13 cellular contexts compared by ENCODE assay signal in genomic region chr5:32506809-32507208, GRCh38.
DNase-seq lines count a peak whose midpoint lies in the region; ATAC-seq and TF ChIP-seq lines count a peak whose summit lies in the region.
"Had no signal": no experiment of that assay in that cellular context is flagged by ENCODE, and none has a peak within 500 bp of the region (broad histone marks: within the 10 kb centered on the region; RNA-seq: fewer than 3 reads in every experiment).

No MANE protein-coding gene starts in this region.

- DNase-seq in AG08395 (ENCODE audit: low spot score) (peak; percentile 76), M059J (ENCODE audit: low read depth) (peak; percentile 84), endodermal cell (no peak), neural progenitor cell (ENCODE audit: low spot score) (no peak), NCI-H82 (lab: John Stamatoyannopoulos, UW) (no peak)
- no peak for DNase-seq in activated T-cell treated with anti-CD3 and anti-CD28 coated beads, Interleukin-2, amount 50 U/mL, for 24 hours
- DNase-seq: activated CD4-positive, alpha-beta T cell treated with anti-CD3 and anti-CD28 coated beads, Interleukin-2, amount 10 ng/mL, durations not matched to agents 24 days and 14 days; activated naive CD4-positive, alpha-beta T cell; GOT3; NCI-H1048 had no signal

- H3K9me3 Mint-ChIP-seq in endodermal cell (no peaks in the 10 kb centered on the region), neural progenitor cell (peaks cover 28% of the 10 kb centered on the region)
- no peaks in the 10 kb centered on the region for H3K9me3 Mint-ChIP-seq in activated T-cell treated with anti-CD3 and anti-CD28 coated beads, Interleukin-2, amount 50 U/mL, for 24 hours
- H3K9me3 Mint-ChIP-seq: activated CD4-positive, alpha-beta T cell treated with anti-CD3 and anti-CD28 coated beads, Interleukin-2, amount 10 ng/mL, durations not matched to agents 24 days and 14 days; dendritic cell treated with granulocyte-macrophage colony-stimulating factor and Interleukin-4, amounts not matched to agents 40 ng/mL and 50 ng/mL, for 4 days had no signal

- H3K4me3 ChIP-seq in endodermal cell (ENCODE audit: low read length) (no peak overlapping the region), neural progenitor cell (no peak overlapping the region)

- no peak overlapping the region for H3K4me2 ChIP-seq in neural progenitor cell

- ATAC-seq in HG03442 (IDR thresholded peaks at IDR 0.05; ENCODE audit: unreplicated experiment) (no peak), GM21447 (IDR thresholded peaks at IDR 0.05; ENCODE audit: unreplicated experiment) (no peak)

- H2AFZ ChIP-seq in neural progenitor cell (replicated peaks): no peak overlapping the region

- H3K4me1 Mint-ChIP-seq in endodermal cell (peaks cover 13% of the 10 kb centered on the region), neural progenitor cell (peaks cover 42% of the 10 kb centered on the region)
- peaks cover 17% of the 10 kb centered on the region for H3K4me1 Mint-ChIP-seq in activated T-cell treated with anti-CD3 and anti-CD28 coated beads, Interleukin-2, amount 50 U/mL, for 24 hours (ENCODE audit: low read depth)

- no peaks in the 10 kb centered on the region for H3K79me2 ChIP-seq in neural progenitor cell (ENCODE audit: low read depth)

- H3K36me3 Mint-ChIP-seq in endodermal cell (ENCODE audit: low read depth): no peaks in the 10 kb centered on the region
- peaks cover 5% of the 10 kb centered on the region for H3K36me3 Mint-ChIP-seq in neural progenitor cell
- H3K36me3 Mint-ChIP-seq in activated T-cell treated with anti-CD3 and anti-CD28 coated beads, Interleukin-2, amount 50 U/mL, for 24 hours (ENCODE audit: low read depth): no peaks in the 10 kb centered on the region

- H3K9ac ChIP-seq in endodermal cell (ENCODE audit: extremely low read depth, low read length, poor library complexity, severe bottlenecking): no peak overlapping the region
- H3K9ac ChIP-seq in neural progenitor cell: no peak overlapping the region

- H3K27me3 ChIP-seq in endodermal cell (ENCODE audit: control insufficient read depth, insufficient read depth, low read length, poor library complexity, severe bottlenecking) (peaks cover 45% of the 10 kb centered on the region), neural progenitor cell (no peaks in the 10 kb centered on the region)

- no peaks in the 10 kb centered on the region for H4K20me1 ChIP-seq in neural progenitor cell (ENCODE audit: low read depth)

- peak overlapping the region; percentile 85 for H3K27ac ChIP-seq in endodermal cell (ENCODE audit: low read depth, low read length)
- H3K27ac ChIP-seq in neural progenitor cell: no peak overlapping the region

- 71% methylated on average over 1 of the region's 1 CpG; no CpG with 5 or more reads in 1 of the 2 experiments for WGBS in endodermal cell (ENCODE audit: insufficient coverage in 1 of 2, insufficient read length in 1 of 2), 2 experiments

- H3F3A ChIP-seq in neural progenitor cell (ENCODE audit: low read depth): peaks cover 29% of the 10 kb centered on the region

- H3K9me3 ChIP-seq in endodermal cell (ENCODE audit: control insufficient read depth, low read length): no peaks in the 10 kb centered on the region
- no peaks in the 10 kb centered on the region for H3K9me3 ChIP-seq in neural progenitor cell (ENCODE audit: low read depth)

- no peak overlapping the region for H3K27ac Mint-ChIP-seq in endodermal cell
- peak overlapping the region; percentile 87 for H3K27ac Mint-ChIP-seq in neural progenitor cell
- no peak overlapping the region for H3K27ac Mint-ChIP-seq in activated T-cell treated with anti-CD3 and anti-CD28 coated beads, Interleukin-2, amount 50 U/mL, for 24 hours
- H3K27ac Mint-ChIP-seq: activated CD4-positive, alpha-beta T cell treated with anti-CD3 and anti-CD28 coated beads, Interleukin-2, amount 10 ng/mL, durations not matched to agents 24 days and 14 days; dendritic cell treated with granulocyte-macrophage colony-stimulating factor and Interleukin-4, amounts not matched to agents 40 ng/mL and 50 ng/mL, for 4 days had no signal

- H3K36me3 ChIP-seq in endodermal cell (ENCODE audit: control insufficient read depth, insufficient read depth, low read length): no peaks in the 10 kb centered on the region
- no peaks in the 10 kb centered on the region for H3K36me3 ChIP-seq in neural progenitor cell

- TF ChIP-seq CTCF in endodermal cell (conservative IDR thresholded peaks at IDR 0.05): no peak
- no peak for TF ChIP-seq CTCF in neural progenitor cell (IDR thresholded peaks at IDR 0.05)

- H3K4me1 ChIP-seq in endodermal cell (ENCODE audit: control insufficient read depth, insufficient read depth, low read length) (peaks cover 4% of the 10 kb centered on the region), neural progenitor cell (peaks cover 32% of the 10 kb centered on the region)

- peaks cover 78% of the 10 kb centered on the region for H3K27me3 Mint-ChIP-seq in endodermal cell (ENCODE audit: insufficient read depth)
- peaks cover 13% of the 10 kb centered on the region for H3K27me3 Mint-ChIP-seq in neural progenitor cell (ENCODE audit: insufficient read depth, low read depth)
- H3K27me3 Mint-ChIP-seq in activated T-cell treated with anti-CD3 and anti-CD28 coated beads, Interleukin-2, amount 50 U/mL, for 24 hours: no peaks in the 10 kb centered on the region

- no peak overlapping the region for H3K4me3 Mint-ChIP-seq in endodermal cell
- peak overlapping the region; percentile 34 for H3K4me3 Mint-ChIP-seq in neural progenitor cell
- no peak overlapping the region for H3K4me3 Mint-ChIP-seq in activated T-cell treated with anti-CD3 and anti-CD28 coated beads, Interleukin-2, amount 50 U/mL, for 24 hours
- H3K4me3 Mint-ChIP-seq: activated CD4-positive, alpha-beta T cell treated with anti-CD3 and anti-CD28 coated beads, Interleukin-2, amount 10 ng/mL, durations not matched to agents 24 days and 14 days; dendritic cell treated with granulocyte-macrophage colony-stimulating factor and Interleukin-4, amounts not matched to agents 40 ng/mL and 50 ng/mL, for 4 days had no signal

Comparison
In these comparisons a context has a peak if more than half of its experiments do, and no peak if none do; other contexts are left out.
1. DNase-seq: peak in AG08395 (single experiment) and M059J (single experiment); none in endodermal cell (single experiment), neural progenitor cell (single experiment), activated T-cell treated with anti-CD3 and anti-CD28 coated beads, Interleukin-2, amount 50 U/mL, for 24 hours (single experiment) and NCI-H82 (single experiment).